1 cellular context compared by ENCODE assay signal in genomic region chr7:43869018-43869897, GRCh38.
A peak's percentile ranks its signal among the peaks of the same experiment; 100 is the strongest.
TF ChIP-seq lines count a peak whose summit lies in the region.

TSS of gene MRPS24 (minus strand) at chr7:43869517. CDS start at chr7:43869495, 22 bp downstream.

TF ChIP-seq in HepG2, 621 proteins besides CTCF, POLR2A, EP300 and RAD21 (continued from another document and continues in another):
- TF ChIP-seq BCL3 (CRISPR knock-in tag; IDR thresholded peaks at IDR 0.05) (0 out of 2 replicates have a peak, but pooled peaks have one; percentile 29), XBP1 (CRISPR knock-in tag; IDR thresholded peaks at IDR 0.05) (no peak), ZBTB14 (CRISPR knock-in tag; IDR thresholded peaks at IDR 0.05) (no peak), FOXM1 (CRISPR knock-in tag; IDR thresholded peaks at IDR 0.05) (no peak), MEIS2 (CRISPR knock-in tag; IDR thresholded peaks at IDR 0.05) (no peak), GPN1 (CRISPR knock-in tag; IDR thresholded peaks at IDR 0.05; ENCODE audit: borderline replicate concordance) (no peak), ZNF431 (CRISPR knock-in tag; IDR thresholded peaks at IDR 0.05; ENCODE audit: borderline replicate concordance, low read depth) (0 out of 2 replicates have a peak, but pooled peaks have one; percentile 71), ZMAT3 (CRISPR knock-in tag; conservative IDR thresholded peaks at IDR 0.05) (peak; percentile 75), ZNF335 (CRISPR knock-in tag; IDR thresholded peaks at IDR 0.05) (no peak), PRPF4 (IDR thresholded peaks at IDR 0.05; ENCODE audit: low read depth, low read length, poor library complexity, severe bottlenecking) (no peak), MAX (IDR thresholded peaks at IDR 0.05) (peak; percentile 67; the same call in 1 of the 2 replicates), TOE1 (CRISPR knock-in tag; IDR thresholded peaks at IDR 0.05) (peak; percentile 77; the same call in 1 of the 2 replicates), ZNF687 (CRISPR knock-in tag; IDR thresholded peaks at IDR 0.05) (peak; percentile 79), ZNF550 (CRISPR knock-in tag; IDR thresholded peaks at IDR 0.05; ENCODE audit: borderline replicate concordance) (no peak), MAF1 (CRISPR knock-in tag; IDR thresholded peaks at IDR 0.05; ENCODE audit: borderline replicate concordance) (no peak), SIN3B (IDR thresholded peaks at IDR 0.05; ENCODE audit: low read length) (peak; percentile 45; the same call in 1 of the 2 replicates), NFE2L1 (CRISPR knock-in tag; IDR thresholded peaks at IDR 0.05; ENCODE audit: borderline replicate concordance) (no peak), ZBTB33 (CRISPR knock-in tag; IDR thresholded peaks at IDR 0.05) (peak; percentile 26; the same call in 1 of the 2 replicates), ZNF263 (CRISPR knock-in tag; IDR thresholded peaks at IDR 0.05) (no peak), DRAP1 (CRISPR knock-in tag; IDR thresholded peaks at IDR 0.05) (peak; percentile 75; the same call in 1 of the 2 replicates), GABPB1 (CRISPR knock-in tag; IDR thresholded peaks at IDR 0.05) (peak; percentile 74), CEBPZ (IDR thresholded peaks at IDR 0.05; ENCODE audit: low read length) (no peak), KMT2B (CRISPR knock-in tag; IDR thresholded peaks at IDR 0.05) (peak; percentile 67; the same call in 1 of the 2 replicates), AGO2 (optimal IDR thresholded peaks at IDR 0.05; ENCODE audit: low read depth, low read length) (peak; percentile 60), ZNF589 (CRISPR knock-in tag; conservative IDR thresholded peaks at IDR 0.05) (no peak), ZNF10 (CRISPR knock-in tag; IDR thresholded peaks at IDR 0.05; ENCODE audit: borderline replicate concordance, low read depth) (no peak), CHCHD3 (CRISPR knock-in tag; IDR thresholded peaks at IDR 0.05) (peak; percentile 46; the same call in 1 of the 2 replicates), KDM3A (CRISPR knock-in tag; IDR thresholded peaks at IDR 0.05; ENCODE audit: low read depth) (peak; percentile 65; the same call in 1 of the 2 replicates)
- TF ChIP-seq, protein P1, sequence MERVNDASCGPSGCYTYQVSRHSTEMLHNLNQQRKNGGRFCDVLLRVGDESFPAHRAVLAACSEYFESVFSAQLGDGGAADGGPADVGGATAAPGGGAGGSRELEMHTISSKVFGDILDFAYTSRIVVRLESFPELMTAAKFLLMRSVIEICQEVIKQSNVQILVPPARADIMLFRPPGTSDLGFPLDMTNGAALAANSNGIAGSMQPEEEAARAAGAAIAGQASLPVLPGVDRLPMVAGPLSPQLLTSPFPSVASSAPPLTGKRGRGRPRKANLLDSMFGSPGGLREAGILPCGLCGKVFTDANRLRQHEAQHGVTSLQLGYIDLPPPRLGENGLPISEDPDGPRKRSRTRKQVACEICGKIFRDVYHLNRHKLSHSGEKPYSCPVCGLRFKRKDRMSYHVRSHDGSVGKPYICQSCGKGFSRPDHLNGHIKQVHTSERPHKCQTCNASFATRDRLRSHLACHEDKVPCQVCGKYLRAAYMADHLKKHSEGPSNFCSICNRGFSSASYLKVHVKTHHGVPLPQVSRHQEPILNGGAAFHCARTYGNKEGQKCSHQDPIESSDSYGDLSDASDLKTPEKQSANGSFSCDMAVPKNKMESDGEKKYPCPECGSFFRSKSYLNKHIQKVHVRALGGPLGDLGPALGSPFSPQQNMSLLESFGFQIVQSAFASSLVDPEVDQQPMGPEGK (CRISPR knock-in tag; IDR thresholded peaks at IDR 0.05): peak; percentile 66
- TF ChIP-seq, protein P2, sequence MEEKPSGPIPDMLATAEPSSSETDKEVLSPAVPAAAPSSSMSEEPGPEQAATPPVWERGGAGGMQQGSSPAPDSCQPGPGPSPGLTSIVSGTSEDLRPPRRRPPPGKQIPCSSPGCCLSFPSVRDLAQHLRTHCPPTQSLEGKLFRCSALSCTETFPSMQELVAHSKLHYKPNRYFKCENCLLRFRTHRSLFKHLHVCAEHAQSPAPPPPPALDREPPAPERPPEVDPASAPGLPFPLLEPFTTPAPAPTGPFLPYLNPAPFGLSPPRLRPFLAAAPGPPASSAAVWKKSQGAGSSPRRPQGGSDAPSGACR (CRISPR knock-in tag; IDR thresholded peaks at IDR 0.05): peak; percentile 47; the same call in 1 of the 2 replicates
- TF ChIP-seq, protein P3, sequence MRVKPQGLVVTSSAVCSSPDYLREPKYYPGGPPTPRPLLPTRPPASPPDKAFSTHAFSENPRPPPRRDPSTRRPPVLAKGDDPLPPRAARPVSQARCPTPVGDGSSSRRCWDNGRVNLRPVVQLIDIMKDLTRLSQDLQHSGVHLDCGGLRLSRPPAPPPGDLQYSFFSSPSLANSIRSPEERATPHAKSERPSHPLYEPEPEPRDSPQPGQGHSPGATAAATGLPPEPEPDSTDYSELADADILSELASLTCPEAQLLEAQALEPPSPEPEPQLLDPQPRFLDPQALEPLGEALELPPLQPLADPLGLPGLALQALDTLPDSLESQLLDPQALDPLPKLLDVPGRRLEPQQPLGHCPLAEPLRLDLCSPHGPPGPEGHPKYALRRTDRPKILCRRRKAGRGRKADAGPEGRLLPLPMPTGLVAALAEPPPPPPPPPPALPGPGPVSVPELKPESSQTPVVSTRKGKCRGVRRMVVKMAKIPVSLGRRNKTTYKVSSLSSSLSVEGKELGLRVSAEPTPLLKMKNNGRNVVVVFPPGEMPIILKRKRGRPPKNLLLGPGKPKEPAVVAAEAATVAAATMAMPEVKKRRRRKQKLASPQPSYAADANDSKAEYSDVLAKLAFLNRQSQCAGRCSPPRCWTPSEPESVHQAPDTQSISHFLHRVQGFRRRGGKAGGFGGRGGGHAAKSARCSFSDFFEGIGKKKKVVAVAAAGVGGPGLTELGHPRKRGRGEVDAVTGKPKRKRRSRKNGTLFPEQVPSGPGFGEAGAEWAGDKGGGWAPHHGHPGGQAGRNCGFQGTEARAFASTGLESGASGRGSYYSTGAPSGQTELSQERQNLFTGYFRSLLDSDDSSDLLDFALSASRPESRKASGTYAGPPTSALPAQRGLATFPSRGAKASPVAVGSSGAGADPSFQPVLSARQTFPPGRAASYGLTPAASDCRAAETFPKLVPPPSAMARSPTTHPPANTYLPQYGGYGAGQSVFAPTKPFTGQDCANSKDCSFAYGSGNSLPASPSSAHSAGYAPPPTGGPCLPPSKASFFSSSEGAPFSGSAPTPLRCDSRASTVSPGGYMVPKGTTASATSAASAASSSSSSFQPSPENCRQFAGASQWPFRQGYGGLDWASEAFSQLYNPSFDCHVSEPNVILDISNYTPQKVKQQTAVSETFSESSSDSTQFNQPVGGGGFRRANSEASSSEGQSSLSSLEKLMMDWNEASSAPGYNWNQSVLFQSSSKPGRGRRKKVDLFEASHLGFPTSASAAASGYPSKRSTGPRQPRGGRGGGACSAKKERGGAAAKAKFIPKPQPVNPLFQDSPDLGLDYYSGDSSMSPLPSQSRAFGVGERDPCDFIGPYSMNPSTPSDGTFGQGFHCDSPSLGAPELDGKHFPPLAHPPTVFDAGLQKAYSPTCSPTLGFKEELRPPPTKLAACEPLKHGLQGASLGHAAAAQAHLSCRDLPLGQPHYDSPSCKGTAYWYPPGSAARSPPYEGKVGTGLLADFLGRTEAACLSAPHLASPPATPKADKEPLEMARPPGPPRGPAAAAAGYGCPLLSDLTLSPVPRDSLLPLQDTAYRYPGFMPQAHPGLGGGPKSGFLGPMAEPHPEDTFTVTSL (CRISPR knock-in tag; IDR thresholded peaks at IDR 0.05; ENCODE audit: borderline replicate concordance): 0 out of 2 replicates have a peak, but pooled peaks have one; percentile 29
